ENCODE assay signal across 11 cellular contexts in genomic region chr2:239106971-239107370, GRCh38.
A peak's percentile ranks its signal among the peaks of the same experiment; 100 is the strongest.
DNase-seq lines count a peak whose midpoint lies in the region; ATAC-seq and TF ChIP-seq lines count a peak whose summit lies in the region.
"Had no signal": no experiment of that assay in that cellular context is flagged by ENCODE, and none has a peak within 500 bp of the region (broad histone marks: within the 10 kb centered on the region; RNA-seq: fewer than 3 reads in every experiment).

No MANE protein-coding gene starts in this region.

- H3K27ac Mint-ChIP-seq in T-helper 17 cell = peak overlapping the region; percentile 59
- H3K27ac Mint-ChIP-seq in osteocyte (ENCODE audit: unreplicated experiment) = no peak overlapping the region

- no peaks in the 10 kb centered on the region for H3K27me3 Mint-ChIP-seq in T-helper 17 cell
- no peaks in the 10 kb centered on the region for H3K27me3 Mint-ChIP-seq in osteocyte (ENCODE audit: unreplicated experiment)

- H3K9me3 Mint-ChIP-seq in osteocyte (ENCODE audit: unreplicated experiment) = no peaks in the 10 kb centered on the region
- H3K9me3 Mint-ChIP-seq: CD8-positive, alpha-beta memory T cell had no signal

- H3K4me3 Mint-ChIP-seq in T-helper 17 cell (no peak overlapping the region), osteocyte (ENCODE audit: unreplicated experiment) (no peak overlapping the region)
- H3K4me3 Mint-ChIP-seq: CD8-positive, alpha-beta memory T cell had no signal

- peak overlapping the region; percentile 57 for H3K27ac ChIP-seq in temporal lobe (ENCODE audit: low read depth, low read length)
- H3K27ac ChIP-seq: A549 had no signal

- H3K36me3 Mint-ChIP-seq in T-helper 17 cell (ENCODE audit: low read depth) (peaks cover 6% of the 10 kb centered on the region), osteocyte (ENCODE audit: unreplicated experiment) (peaks cover 6% of the 10 kb centered on the region)

- DNase-seq in NCI-H524 treated with DMSO at 0.1 percent for 48 hours (lab: John Stamatoyannopoulos, UW) (peak; percentile 46), T-helper 17 cell (no peak), myocyte (ENCODE audit: low read depth) (peak; percentile 53), mucosa of gallbladder (ENCODE audit: low spot score) (no peak), osteocyte (ENCODE audit: extremely low spot score, unreplicated experiment) (no peak), cortex of kidney (lab: John Stamatoyannopoulos, UW) (no peak)
- DNase-seq: CD8-positive, alpha-beta memory T cell had no signal

- no peak for TF ChIP-seq CTCF in osteocyte (IDR thresholded peaks at IDR 0.05)

- peaks cover 4% of the 10 kb centered on the region for H3K4me1 Mint-ChIP-seq in T-helper 17 cell
- H3K4me1 Mint-ChIP-seq in osteocyte (ENCODE audit: unreplicated experiment) = no peaks in the 10 kb centered on the region
- H3K4me1 Mint-ChIP-seq: CD8-positive, alpha-beta memory T cell had no signal

- ATAC-seq in T-helper 17 cell = no peak

- H3K9me3 ChIP-seq in T-helper 17 cell (ENCODE audit: control insufficient read depth, low read length, poor library complexity, severe bottlenecking) = no peaks in the 10 kb centered on the region
- H3K9me3 ChIP-seq: A549, BE2C, Caco-2 had no signal

Comparison
In these comparisons a context has a peak if more than half of its experiments do, and no peak if none do; other contexts are left out.
1. DNase-seq: peak in NCI-H524 treated with DMSO at 0.1 percent for 48 hours (single experiment) and myocyte (single experiment); none in T-helper 17 cell (0 of 3), mucosa of gallbladder (single experiment), osteocyte (single experiment) and cortex of kidney (single experiment).